21 cellular contexts compared by ENCODE assay signal in the genomic region with DNA sequence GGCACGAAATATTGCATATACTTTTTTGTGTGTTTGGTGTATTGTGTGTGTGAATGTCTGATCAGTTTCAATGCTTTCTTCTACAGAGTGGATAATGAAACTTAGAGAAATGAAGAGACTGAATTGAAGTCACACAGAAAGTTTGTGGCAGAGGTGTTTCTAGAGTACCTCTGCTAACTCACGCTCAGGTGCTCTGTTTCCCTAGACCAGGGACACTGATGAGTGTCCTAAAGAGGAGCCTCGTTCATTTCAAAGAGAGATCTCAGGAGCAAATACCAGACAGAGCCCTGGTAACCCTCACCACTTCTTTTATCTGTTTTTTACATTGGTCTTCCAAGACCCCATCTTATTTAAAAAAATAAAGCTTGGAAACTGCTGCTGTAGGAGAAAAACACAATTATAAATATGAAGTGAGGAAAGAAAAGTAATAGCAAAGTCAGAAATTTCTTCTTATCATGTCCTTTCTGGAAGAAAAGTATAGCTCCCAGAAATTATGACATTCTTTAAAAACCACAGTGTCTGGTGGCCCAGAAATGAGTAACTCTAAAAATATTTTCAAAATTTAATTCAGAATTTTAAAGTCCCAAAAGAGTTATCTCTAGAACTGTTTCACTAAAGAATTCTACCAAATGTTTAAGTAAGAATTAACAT.
DNase-seq lines count a peak whose midpoint lies in the region; FAIRE-seq and TF ChIP-seq lines count a peak whose summit lies in the region.
"Had no signal": no experiment of that assay in that cellular context is flagged by ENCODE, and none has a peak within 500 bp of the region (broad histone marks: within the 10 kb centered on the region; RNA-seq: fewer than 3 reads in every experiment).

No MANE protein-coding gene starts in this region.

- peak overlapping the region; percentile 8 for H2AFZ ChIP-seq in endothelial cell of umbilical vein (ENCODE audit: low read depth, low read length)
- H2AFZ ChIP-seq: parathyroid adenoma had no signal

- peaks cover 13% of the 10 kb centered on the region for H3K9me3 Mint-ChIP-seq in neural crest cell

- H3K4me1 ChIP-seq in endothelial cell of umbilical vein (ENCODE audit: control insufficient read depth, extremely low read depth, insufficient read depth, low read length), result peaks cover 6% of the 10 kb centered on the region
- no peaks in the 10 kb centered on the region for H3K4me1 ChIP-seq in testis
- H3K4me1 ChIP-seq: BE2C, parathyroid adenoma had no signal

- peaks cover 58% of the 10 kb centered on the region for H3K4me1 Mint-ChIP-seq in neural crest cell

- H3K9ac ChIP-seq in endothelial cell of umbilical vein (replicated peaks; ENCODE audit: extremely low read depth, insufficient read depth, low read length), result no peak overlapping the region
- H3K9ac ChIP-seq: parathyroid adenoma had no signal

- DNase-seq in GM12891 (ENCODE audit: insufficient read length, low spot score), result no peak
- DNase-seq in RCC 7860 (ENCODE audit: low spot score), result peak; percentile 20
- no peak for DNase-seq in endothelial cell of umbilical vein (ENCODE audit: low read depth, low spot score)
- no peak for DNase-seq in neural crest cell (ENCODE audit: low read depth, low spot score)
- DNase-seq in testis, result no peak
- no peak for DNase-seq in HUDEP-2 (lab: John Stamatoyannopoulos, UW; ENCODE audit: unreplicated experiment in 76 of 76)
- no peak for DNase-seq in NCI-H1092 treated with DMSO at 0.1 percent for 48 hours (lab: John Stamatoyannopoulos, UW)
- no peak for DNase-seq in NCI-H2029 (lab: John Stamatoyannopoulos, UW)
- DNase-seq: activated CD4-positive, alpha-beta T cell treated with anti-CD3 and anti-CD28 coated beads for 4 hours; activated T-cell treated with anti-CD3 and anti-CD28 coated beads, Interleukin-2, amount 50 U/mL, for 1 hour; BE2C; dermis blood vessel endothelial cell; DMS 273 treated with DMSO at 0.1 percent for 48 hours; NCI-H187; NCI-H524 treated with DMSO at 0.1 percent for 48 hours; stimulated activated CD4-positive, alpha-beta T cell treated with anti-CD3 and anti-CD28 coated beads, Interleukin-15, amount 100 ng/mL, for 24 hours; T-helper 2 cell had no signal

- peak overlapping the region; percentile 96 for H3K27ac Mint-ChIP-seq in neural crest cell (ENCODE audit: unreplicated experiment)

- dilution Hi-C loops in endothelial cell of umbilical vein (cut with MboI; ENCODE audit: extremely low pct_ligation_motif_present, low sequenced_read_pairs), result no loop called here

- H3K9me3 ChIP-seq in endothelial cell of umbilical vein (replicated peaks; ENCODE audit: control insufficient read depth, insufficient read depth, low read length), result no peaks in the 10 kb centered on the region
- no peaks in the 10 kb centered on the region for H3K9me3 ChIP-seq in testis
- H3K9me3 ChIP-seq: BE2C, esophagus muscularis mucosa had no signal

- FAIRE-seq in GM12891 (lab: Jason Lieb, UNC), result peak; percentile 13
- FAIRE-seq in RCC 7860 (lab: Jason Lieb, UNC), result peak; percentile 86
- FAIRE-seq in endothelial cell of umbilical vein (lab: Jason Lieb, UNC), result no peak

- no peaks in the 10 kb centered on the region for H3K79me2 ChIP-seq in endothelial cell of umbilical vein (ENCODE audit: control insufficient read depth, insufficient read depth, low read length)
- H3K79me2 ChIP-seq: parathyroid adenoma had no signal

- H3K4me3 ChIP-seq in endothelial cell of umbilical vein (replicated peaks in 1 of 3; ENCODE audit: insufficient read depth in 1 of 3, low read depth in 1 of 3, low read length in 3 of 3) (no peak overlapping the region), testis (no peak overlapping the region)
- H3K4me3 ChIP-seq: esophagus muscularis mucosa had no signal

- H3K9me1 ChIP-seq in endothelial cell of umbilical vein (replicated peaks; ENCODE audit: control insufficient read depth, extremely low read depth, insufficient read depth, low read length), result no peaks in the 10 kb centered on the region

- peak overlapping the region; percentile 10 for H3K4me3 Mint-ChIP-seq in neural crest cell

- H3K27me3 ChIP-seq in endothelial cell of umbilical vein (ENCODE audit: control insufficient read depth in 2 of 2, insufficient read depth in 2 of 2, low read length in 2 of 2) (no peaks in the 10 kb centered on the region), testis (no peaks in the 10 kb centered on the region)
- H3K27me3 ChIP-seq: BE2C, esophagus muscularis mucosa had no signal

- H3K4me2 ChIP-seq in endothelial cell of umbilical vein (ENCODE audit: insufficient read depth, low read length), result no peak overlapping the region

- no TSS peak for BruUV-seq in endothelial cell of umbilical vein (replicated peaks; lab: Mats Ljungman, UMichigan)

- TF ChIP-seq POLR2A in GM12891 (IDR thresholded peaks at IDR 0.05; ENCODE audit: low read depth, low read length), result no peak
- no peak for TF ChIP-seq POLR2A in endothelial cell of umbilical vein (IDR thresholded peaks at IDR 0.05; ENCODE audit: low read depth, low read length)
- TF ChIP-seq POLR2A in testis (IDR thresholded peaks at IDR 0.05), result no peak

- POLR2A ChIA-PET in endothelial cell of umbilical vein (lab: Charles Lee), result no interaction called here

- CTCF ChIA-PET in endothelial cell of umbilical vein (lab: Charles Lee), result no interaction called here

- intact Hi-C loops in endothelial cell of umbilical vein (cut with micrococcal nuclease) (no loop called here), testis (cut with DNase I; ENCODE audit: low total_unique reads) (no loop called here)

- H3K36me3 ChIP-seq in endothelial cell of umbilical vein (ENCODE audit: control insufficient read depth in 2 of 2, extremely low read depth in 1 of 2, insufficient read depth in 2 of 2, low read length in 2 of 2) (no peaks in the 10 kb centered on the region), testis (ENCODE audit: low read depth, missing control alignments) (no peaks in the 10 kb centered on the region)
- H3K36me3 ChIP-seq: BE2C, esophagus muscularis mucosa had no signal

- H4K20me1 ChIP-seq in endothelial cell of umbilical vein (replicated peaks; ENCODE audit: control insufficient read depth, extremely low read depth, insufficient read depth, low read length), result no peaks in the 10 kb centered on the region

- TF ChIP-seq CTCF in endothelial cell of umbilical vein (IDR thresholded peaks at IDR 0.05; ENCODE audit: extremely low read depth in 1 of 2, insufficient read depth in 1 of 2, low read depth in 1 of 2, low read length in 2 of 2) (no peak), neural crest cell (conservative IDR thresholded peaks at IDR 0.05) (no peak), testis (IDR thresholded peaks at IDR 0.05) (no peak)

- WGBS in testis, 2 donors, result 89 to 94% methylated on average over 3 of the region's 3 CpGs

- H3K27me3 Mint-ChIP-seq in neural crest cell (ENCODE audit: low read depth), result no peaks in the 10 kb centered on the region

- peaks cover 32% of the 10 kb centered on the region for H3K36me3 Mint-ChIP-seq in neural crest cell (ENCODE audit: low read depth)

- H3K27ac ChIP-seq in endothelial cell of umbilical vein (ENCODE audit: insufficient read depth, low read depth, low read length) (no peak overlapping the region), testis (peak overlapping the region in 1 of 2 donors; percentile 20)
- H3K27ac ChIP-seq: esophagus muscularis mucosa, HL-60, parathyroid adenoma, RWPE1 had no signal

TF ChIP-seq in GM12891, 5 proteins besides CTCF, POLR2A, EP300 and RAD21:
- TF ChIP-seq POLR2AphosphoS5 (IDR thresholded peaks at IDR 0.05; ENCODE audit: low read depth, low read length), result no peak
- TF ChIP-seq SPI1 (IDR thresholded peaks at IDR 0.05; ENCODE audit: low read depth, low read length), result no peak
- no peak for TF ChIP-seq TAF1 (IDR thresholded peaks at IDR 0.05; ENCODE audit: low read depth, low read length)
- TF ChIP-seq PAX5 (IDR thresholded peaks at IDR 0.05; ENCODE audit: insufficient read depth, low read length, severe bottlenecking), result no peak
- no peak for TF ChIP-seq POU2F2 (IDR thresholded peaks at IDR 0.05; ENCODE audit: low read depth, low read length)

TF ChIP-seq in endothelial cell of umbilical vein, 7 proteins besides CTCF, POLR2A, EP300 and RAD21:
- TF ChIP-seq GATA2 (IDR thresholded peaks at IDR 0.05; ENCODE audit: insufficient read depth, insufficient read length, low read depth, low read length) (no peak), EZH2 (IDR thresholded peaks at IDR 0.05; ENCODE audit: borderline replicate concordance, low read depth, low read length, severe bottlenecking) (no peak), JUN (IDR thresholded peaks at IDR 0.05; ENCODE audit: borderline replicate concordance, insufficient read depth, insufficient read length, low read depth) (no peak), POLR2AphosphoS5 (IDR thresholded peaks at IDR 0.05; ENCODE audit: insufficient read depth, low read depth, low read length) (no peak), MYC (IDR thresholded peaks at IDR 0.05; ENCODE audit: low read depth, low read length) (no peak), FOS (IDR thresholded peaks at IDR 0.05; ENCODE audit: borderline replicate concordance, insufficient read depth, low read length) (no peak), MAX (IDR thresholded peaks at IDR 0.05; ENCODE audit: insufficient read depth, insufficient read length) (no peak)
